In genomic region chr12:3677609-3678008, GRCh38 we compare ENCODE assay signal across 15 cellular contexts.
"Had no signal": no experiment of that assay in that cellular context is flagged by ENCODE, and none has a peak within 500 bp of the region (broad histone marks: within the 10 kb centered on the region; RNA-seq: fewer than 3 reads in every experiment).

No MANE protein-coding gene starts in this region.

- H3K4me1 Mint-ChIP-seq: memory B cell had no signal

- ATAC-seq: foreskin keratinocyte; left ventricle myocardium superior; mucosa of descending colon; naive thymus-derived CD4-positive, alpha-beta T cell had no signal

- DNase-seq: activated CD4-positive, alpha-beta T cell treated with anti-CD3 and anti-CD28 coated beads, Interleukin-2, amount 50 U/mL, for 48 hours; activated CD4-positive, CD25-positive, alpha-beta regulatory T cell treated with anti-CD3 and anti-CD28 coated beads, Interleukin-2, amount 50 U/mL, for 72 hours; anterior cingulate cortex; cerebellar nuclear complex; effector CD8-positive, alpha-beta T cell; foreskin keratinocyte; glutamatergic neuron; kidney glomerular epithelial cell; left ventricle myocardium superior; mucosa of descending colon; naive thymus-derived CD4-positive, alpha-beta T cell; stimulated activated CD4-positive, alpha-beta T cell treated with anti-CD3 and anti-CD28 coated beads, Interleukin-1b, Interleukin-23, amount 100 ng/mL, for 48 hours; thyroid gland had no signal

- H3K4me3 Mint-ChIP-seq: memory B cell; naive thymus-derived CD4-positive, alpha-beta T cell had no signal

- H3K9me3 ChIP-seq: mucosa of descending colon, neutrophil, thyroid gland had no signal

- H3K9me3 Mint-ChIP-seq: memory B cell; naive thymus-derived CD4-positive, alpha-beta T cell had no signal

- H3K27me3 Mint-ChIP-seq: memory B cell; naive thymus-derived CD4-positive, alpha-beta T cell had no signal
